2 cellular contexts compared by ENCODE assay signal in the genomic region with DNA sequence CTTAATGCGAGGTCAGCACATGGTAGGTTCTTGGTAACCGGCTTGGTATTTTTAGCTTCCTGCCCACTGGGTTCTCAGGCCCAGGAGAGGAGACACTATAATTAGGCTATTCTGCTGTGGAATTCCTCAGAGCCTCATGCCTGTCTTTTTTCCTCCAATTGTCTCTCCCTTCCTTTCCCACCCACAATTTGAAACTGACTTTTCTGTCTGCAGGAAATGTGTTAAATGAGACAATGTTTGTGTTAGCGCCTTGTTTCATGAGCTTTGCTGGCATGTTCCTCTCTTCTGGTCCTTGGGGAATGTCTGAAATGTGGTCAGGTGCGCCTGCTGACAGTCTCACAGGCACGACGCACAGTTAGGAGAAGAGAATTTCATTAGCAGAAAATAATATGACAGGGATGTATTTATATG.
TF ChIP-seq lines count a peak whose summit lies in the region.

No MANE protein-coding gene starts in this region.

TF ChIP-seq in liver, 16 proteins besides CTCF, POLR2A, EP300 and RAD21 (continued from another document):
- no peak for TF ChIP-seq REST (IDR thresholded peaks at IDR 0.05)

TF ChIP-seq in HepG2, 621 proteins besides CTCF, POLR2A, EP300 and RAD21 (continued from another document):
- TF ChIP-seq, protein P1, sequence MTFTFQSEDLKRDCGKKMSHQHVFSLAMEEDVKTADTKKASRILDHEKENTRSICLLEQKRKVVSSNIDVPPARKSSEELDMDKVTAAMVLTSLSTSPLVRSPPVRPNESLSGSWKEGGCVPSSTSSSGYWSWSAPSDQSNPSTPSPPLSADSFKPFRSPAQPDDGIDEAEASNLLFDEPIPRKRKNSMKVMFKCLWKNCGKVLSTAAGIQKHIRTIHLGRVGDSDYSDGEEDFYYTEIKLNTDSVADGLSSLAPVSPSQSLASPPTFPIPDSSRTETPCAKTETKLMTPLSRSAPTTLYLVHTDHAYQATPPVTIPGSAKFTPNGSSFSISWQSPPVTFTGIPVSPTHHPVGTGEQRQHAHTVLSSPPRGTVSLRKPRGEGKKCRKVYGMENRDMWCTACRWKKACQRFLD (CRISPR knock-in tag; IDR thresholded peaks at IDR 0.05; ENCODE audit: borderline replicate concordance), result no peak
- TF ChIP-seq, protein P2, sequence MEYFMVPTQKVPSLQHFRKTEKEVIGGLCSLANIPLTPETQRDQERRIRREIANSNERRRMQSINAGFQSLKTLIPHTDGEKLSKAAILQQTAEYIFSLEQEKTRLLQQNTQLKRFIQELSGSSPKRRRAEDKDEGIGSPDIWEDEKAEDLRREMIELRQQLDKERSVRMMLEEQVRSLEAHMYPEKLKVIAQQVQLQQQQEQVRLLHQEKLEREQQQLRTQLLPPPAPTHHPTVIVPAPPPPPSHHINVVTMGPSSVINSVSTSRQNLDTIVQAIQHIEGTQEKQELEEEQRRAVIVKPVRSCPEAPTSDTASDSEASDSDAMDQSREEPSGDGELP (IDR thresholded peaks at IDR 0.05; ENCODE audit: borderline replicate concordance, low read depth), result no peak
